In the genomic region with DNA sequence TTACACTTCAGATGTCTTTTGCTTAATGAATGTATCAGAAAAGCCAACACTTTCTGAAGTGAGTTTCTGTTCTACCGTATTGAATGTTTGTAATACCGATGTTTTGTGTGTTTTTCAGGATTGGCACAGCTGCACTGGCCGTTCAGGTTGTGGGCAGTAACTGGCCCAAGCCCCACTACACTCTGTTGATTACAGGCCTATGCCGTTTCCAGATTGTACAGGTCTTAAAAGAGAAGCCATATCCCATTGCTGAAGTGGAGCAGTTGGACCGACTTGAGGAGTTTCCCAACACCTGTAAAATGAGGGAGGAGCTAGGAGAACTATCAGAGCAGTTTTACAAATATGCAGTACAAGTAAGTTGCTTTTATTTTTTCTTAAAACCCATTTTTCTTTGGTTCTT, we compare ENCODE assay signal across 24 cellular contexts. TPM values are rescaled to one million over a fixed set of nuclear protein-coding genes. Genes with fewer than 3 reads are reported as not detected.
DNase-seq lines count a peak whose midpoint lies in the region; ATAC-seq and TF ChIP-seq lines count a peak whose summit lies in the region.
"Had no signal": no experiment of that assay in that cellular context is flagged by ENCODE, and none has a peak within 500 bp of the region (broad histone marks: within the 10 kb centered on the region; RNA-seq: fewer than 3 reads in every experiment).

No MANE protein-coding gene starts in this region.

- H3K4me1 ChIP-seq in lower lobe of right lung = peaks cover 34% of the 10 kb centered on the region
- H3K4me1 ChIP-seq in thyroid gland = peaks cover 25 to 36% of the 10 kb centered on the region in 2 donors
- H3K4me1 ChIP-seq: SJSA1 had no signal

- no peak overlapping the region for H3K4me3 Mint-ChIP-seq in activated naive CD4-positive, alpha-beta T cell treated with anti-CD3 and anti-CD28 coated beads, Interleukin-2, amount 50 U/mL, for 24 hours
- H3K4me3 Mint-ChIP-seq in WTC11 = no peak overlapping the region
- H3K4me3 Mint-ChIP-seq: CD8-positive, alpha-beta memory T cell had no signal

- H3K27ac Mint-ChIP-seq in activated naive CD4-positive, alpha-beta T cell treated with anti-CD3 and anti-CD28 coated beads, Interleukin-2, amount 50 U/mL, for 24 hours = peak overlapping the region; percentile 12
- peak overlapping the region; percentile 27; the same call in 1 of the 2 replicates for H3K27ac Mint-ChIP-seq in WTC11

- POLR2A ChIA-PET in WTC11 (lab: Charles Lee) = no interaction called here
- POLR2A ChIA-PET in GM10248 (lab: Yijun Ruan, JAX) = no interaction called here

- TF ChIP-seq CTCF in WTC11 (IDR thresholded peaks at IDR 0.05) (no peak), lower lobe of right lung (IDR thresholded peaks at IDR 0.05) (no peak), thyroid gland (IDR thresholded peaks at IDR 0.05) (no peak), GM10248 (IDR thresholded peaks at IDR 0.05; ENCODE audit: control extremely low read depth, extremely low read depth, low read depth, missing control alignments) (no peak)

- no peak for DNase-seq in activated naive CD4-positive, alpha-beta T cell (lab: John Stamatoyannopoulos, UW)
- DNase-seq in WTC11 (ENCODE audit: low spot score) (no peak), lower lobe of right lung (no peak), thyroid gland (peak; percentile 53 to 75), DMS79 (lab: John Stamatoyannopoulos, UW) (no peak), GM10248 (ENCODE audit: extremely low spot score) (no peak)
- DNase-seq: C1 segment of cervical spinal cord; CD8-positive, alpha-beta memory T cell; DMS 273 treated with DMSO at 0.1 percent for 48 hours; DND-41; GOT3; HCEC 1CT; IMR-90; KG1; MG63; NCI-H2029 treated with DMSO at 0.1 percent for 48 hours; NCI-H446 treated with DMSO at 0.1 percent for 48 hours; NCI-H526; NCI-H82; Right ventricle myocardium superior; RPMI8226 had no signal

- 38 to 51% methylated on average over 5 of the region's 5 CpGs for WGBS in thyroid gland, 2 donors

- H3K4me1 Mint-ChIP-seq in activated naive CD4-positive, alpha-beta T cell treated with anti-CD3 and anti-CD28 coated beads, Interleukin-2, amount 50 U/mL, for 24 hours = peaks cover 48% of the 10 kb centered on the region
- no peaks in the 10 kb centered on the region; the same call in 1 of the 2 replicates for H3K4me1 Mint-ChIP-seq in WTC11

- no peaks in the 10 kb centered on the region for H3K27me3 Mint-ChIP-seq in activated naive CD4-positive, alpha-beta T cell treated with anti-CD3 and anti-CD28 coated beads, Interleukin-2, amount 50 U/mL, for 24 hours
- H3K27me3 Mint-ChIP-seq in WTC11 (ENCODE audit: low read depth) = no peaks in the 10 kb centered on the region
- H3K27me3 Mint-ChIP-seq: CD8-positive, alpha-beta memory T cell had no signal

- peaks cover 15% of the 10 kb centered on the region for H3K36me3 Mint-ChIP-seq in activated naive CD4-positive, alpha-beta T cell treated with anti-CD3 and anti-CD28 coated beads, Interleukin-2, amount 50 U/mL, for 24 hours
- peaks cover 5% of the 10 kb centered on the region for H3K36me3 Mint-ChIP-seq in WTC11

- ATAC-seq in WTC11 (no peak), lower lobe of right lung (peak; percentile 56 to 69), GM18517 (IDR thresholded peaks at IDR 0.05; ENCODE audit: unreplicated experiment) (no peak)

- H3K36me3 ChIP-seq in lower lobe of right lung (peaks cover 45% of the 10 kb centered on the region), thyroid gland (peaks cover 0 to 5% of the 10 kb centered on the region in 2 donors)

- H3K27me3 ChIP-seq in lower lobe of right lung (ENCODE audit: low read depth) (no peaks in the 10 kb centered on the region), thyroid gland (no peaks in the 10 kb centered on the region)
- H3K27me3 ChIP-seq: MG63, SJSA1 had no signal

- H3K9me3 ChIP-seq in lower lobe of right lung = no peaks in the 10 kb centered on the region
- H3K9me3 ChIP-seq in thyroid gland = no peaks in the 10 kb centered on the region
- H3K9me3 ChIP-seq: MG63, SJSA1 had no signal

- H3K27ac ChIP-seq in lower lobe of right lung (no peak overlapping the region), thyroid gland (peak overlapping the region; percentile 56 to 81 (median 77))
- H3K27ac ChIP-seq: SJSA1 had no signal

- no peaks in the 10 kb centered on the region for H3K9me3 Mint-ChIP-seq in activated naive CD4-positive, alpha-beta T cell treated with anti-CD3 and anti-CD28 coated beads, Interleukin-2, amount 50 U/mL, for 24 hours
- no peaks in the 10 kb centered on the region for H3K9me3 Mint-ChIP-seq in WTC11
- H3K9me3 Mint-ChIP-seq: CD8-positive, alpha-beta memory T cell had no signal

- no peak overlapping the region for H3K4me3 ChIP-seq in lower lobe of right lung
- no peak overlapping the region for H3K4me3 ChIP-seq in thyroid gland (replicated peaks in 1 of 3)
- H3K4me3 ChIP-seq: MG63, SJSA1 had no signal

- intact Hi-C loops in lower lobe of right lung (cut with DNase I) (no loop called here), thyroid gland (cut with DNase I) (no loop called here)

- CTCF ChIA-PET in WTC11 (lab: Charles Lee) (interaction anchor here (1.2 to 1.4 kb wide), 3 partner anchors 20 to 371 kb away, joined by 3 to 4 read pairs (median 3); no protein-coding TSS in a partner anchor), GM10248 (lab: Yijun Ruan, JAX) (interaction anchor here (1.1 to 2.5 kb wide), 3 partner anchors 15 to 50 kb away, joined by 5 to 8 read pairs (median 8); no protein-coding TSS in a partner anchor)

- TF ChIP-seq POLR2A in thyroid gland (IDR thresholded peaks at IDR 0.05) = no peak

TF ChIP-seq in WTC11, 78 proteins besides CTCF, POLR2A, EP300 and RAD21:
- TF ChIP-seq ZBTB21 (CRISPR knock-in tag; IDR thresholded peaks at IDR 0.05; ENCODE audit: borderline replicate concordance) (no peak), OVOL2 (CRISPR knock-in tag; IDR thresholded peaks at IDR 0.05; ENCODE audit: borderline replicate concordance) (no peak), ZNF121 (CRISPR knock-in tag; IDR thresholded peaks at IDR 0.05) (no peak)
- TF ChIP-seq, protein P1, sequence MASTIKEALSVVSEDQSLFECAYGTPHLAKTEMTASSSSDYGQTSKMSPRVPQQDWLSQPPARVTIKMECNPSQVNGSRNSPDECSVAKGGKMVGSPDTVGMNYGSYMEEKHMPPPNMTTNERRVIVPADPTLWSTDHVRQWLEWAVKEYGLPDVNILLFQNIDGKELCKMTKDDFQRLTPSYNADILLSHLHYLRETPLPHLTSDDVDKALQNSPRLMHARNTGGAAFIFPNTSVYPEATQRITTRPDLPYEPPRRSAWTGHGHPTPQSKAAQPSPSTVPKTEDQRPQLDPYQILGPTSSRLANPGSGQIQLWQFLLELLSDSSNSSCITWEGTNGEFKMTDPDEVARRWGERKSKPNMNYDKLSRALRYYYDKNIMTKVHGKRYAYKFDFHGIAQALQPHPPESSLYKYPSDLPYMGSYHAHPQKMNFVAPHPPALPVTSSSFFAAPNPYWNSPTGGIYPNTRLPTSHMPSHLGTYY (CRISPR knock-in tag; IDR thresholded peaks at IDR 0.05) = no peak
- TF ChIP-seq, protein P2, sequence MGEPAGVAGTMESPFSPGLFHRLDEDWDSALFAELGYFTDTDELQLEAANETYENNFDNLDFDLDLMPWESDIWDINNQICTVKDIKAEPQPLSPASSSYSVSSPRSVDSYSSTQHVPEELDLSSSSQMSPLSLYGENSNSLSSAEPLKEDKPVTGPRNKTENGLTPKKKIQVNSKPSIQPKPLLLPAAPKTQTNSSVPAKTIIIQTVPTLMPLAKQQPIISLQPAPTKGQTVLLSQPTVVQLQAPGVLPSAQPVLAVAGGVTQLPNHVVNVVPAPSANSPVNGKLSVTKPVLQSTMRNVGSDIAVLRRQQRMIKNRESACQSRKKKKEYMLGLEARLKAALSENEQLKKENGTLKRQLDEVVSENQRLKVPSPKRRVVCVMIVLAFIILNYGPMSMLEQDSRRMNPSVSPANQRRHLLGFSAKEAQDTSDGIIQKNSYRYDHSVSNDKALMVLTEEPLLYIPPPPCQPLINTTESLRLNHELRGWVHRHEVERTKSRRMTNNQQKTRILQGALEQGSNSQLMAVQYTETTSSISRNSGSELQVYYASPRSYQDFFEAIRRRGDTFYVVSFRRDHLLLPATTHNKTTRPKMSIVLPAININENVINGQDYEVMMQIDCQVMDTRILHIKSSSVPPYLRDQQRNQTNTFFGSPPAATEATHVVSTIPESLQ (CRISPR knock-in tag; IDR thresholded peaks at IDR 0.05) = no peak
- TF ChIP-seq, protein P3, sequence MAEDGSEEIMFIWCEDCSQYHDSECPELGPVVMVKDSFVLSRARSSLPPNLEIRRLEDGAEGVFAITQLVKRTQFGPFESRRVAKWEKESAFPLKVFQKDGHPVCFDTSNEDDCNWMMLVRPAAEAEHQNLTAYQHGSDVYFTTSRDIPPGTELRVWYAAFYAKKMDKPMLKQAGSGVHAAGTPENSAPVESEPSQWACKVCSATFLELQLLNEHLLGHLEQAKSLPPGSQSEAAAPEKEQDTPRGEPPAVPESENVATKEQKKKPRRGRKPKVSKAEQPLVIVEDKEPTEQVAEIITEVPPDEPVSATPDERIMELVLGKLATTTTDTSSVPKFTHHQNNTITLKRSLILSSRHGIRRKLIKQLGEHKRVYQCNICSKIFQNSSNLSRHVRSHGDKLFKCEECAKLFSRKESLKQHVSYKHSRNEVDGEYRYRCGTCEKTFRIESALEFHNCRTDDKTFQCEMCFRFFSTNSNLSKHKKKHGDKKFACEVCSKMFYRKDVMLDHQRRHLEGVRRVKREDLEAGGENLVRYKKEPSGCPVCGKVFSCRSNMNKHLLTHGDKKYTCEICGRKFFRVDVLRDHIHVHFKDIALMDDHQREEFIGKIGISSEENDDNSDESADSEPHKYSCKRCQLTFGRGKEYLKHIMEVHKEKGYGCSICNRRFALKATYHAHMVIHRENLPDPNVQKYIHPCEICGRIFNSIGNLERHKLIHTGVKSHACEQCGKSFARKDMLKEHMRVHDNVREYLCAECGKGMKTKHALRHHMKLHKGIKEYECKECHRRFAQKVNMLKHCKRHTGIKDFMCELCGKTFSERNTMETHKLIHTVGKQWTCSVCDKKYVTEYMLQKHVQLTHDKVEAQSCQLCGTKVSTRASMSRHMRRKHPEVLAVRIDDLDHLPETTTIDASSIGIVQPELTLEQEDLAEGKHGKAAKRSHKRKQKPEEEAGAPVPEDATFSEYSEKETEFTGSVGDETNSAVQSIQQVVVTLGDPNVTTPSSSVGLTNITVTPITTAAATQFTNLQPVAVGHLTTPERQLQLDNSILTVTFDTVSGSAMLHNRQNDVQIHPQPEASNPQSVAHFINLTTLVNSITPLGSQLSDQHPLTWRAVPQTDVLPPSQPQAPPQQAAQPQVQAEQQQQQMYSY (CRISPR knock-in tag; IDR thresholded peaks at IDR 0.05) = no peak

RNA-seq across cellular contexts. Expression of a gene that starts 4.7 kb away (rescaled TPM):
- 0.05 to 0.30 TPM in 2 of 3 replicates, not detected in the other for total RNA-seq in WTC11 (2021)
- total RNA-seq in lower lobe of right lung = not detected
- total RNA-seq in thyroid gland = under 1 TPM in 1 of 4 donors, not detected in 3; 0.27 TPM
- total RNA-seq: Right ventricle myocardium superior, SJSA1 had no signal

RNA-seq across cellular contexts. Expression of a gene that starts 7.9 kb away (rescaled TPM):
- total RNA-seq in WTC11 (2021) (28.4 to 32.4 TPM (median 30.9 TPM) in 3 replicates), lower lobe of right lung (61.0 TPM), thyroid gland (100 to 1,000 TPM; 108 to 124 (median 116) TPM)

Comparison
In these comparisons a context has a peak if more than half of its experiments do, and no peak if none do; other contexts are left out.
1. DNase-seq: peak in thyroid gland (2 of 2); none in activated naive CD4-positive, alpha-beta T cell (0 of 4), WTC11 (single experiment), lower lobe of right lung (single experiment), DMS79 (single experiment) and GM10248 (single experiment).
2. ATAC-seq: peak in lower lobe of right lung (2 of 2); none in WTC11 (single experiment) and GM18517 (single experiment).